13 cellular contexts compared by ENCODE assay signal in the genomic region with DNA sequence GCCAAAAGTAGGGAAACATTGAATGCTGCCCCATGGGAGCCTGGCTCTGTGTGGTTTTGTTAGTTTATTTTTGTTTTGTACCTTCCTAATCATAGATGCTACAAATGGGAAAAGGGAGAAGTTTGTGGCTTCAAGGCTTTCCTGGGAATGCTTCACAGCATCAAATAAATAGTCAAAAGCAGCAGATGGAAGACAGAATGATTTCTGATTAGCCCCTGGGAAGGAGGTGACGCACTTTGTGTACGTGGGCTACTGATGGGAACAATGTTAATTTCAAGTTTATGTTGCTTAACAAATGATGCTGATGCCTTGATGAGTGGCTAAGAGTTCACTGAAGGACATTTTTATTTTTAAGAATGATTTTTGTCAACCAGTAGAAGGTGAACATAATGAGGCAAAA.
DNase-seq lines count a peak whose midpoint lies in the region; ATAC-seq and TF ChIP-seq lines count a peak whose summit lies in the region.
"Had no signal": no experiment of that assay in that cellular context is flagged by ENCODE, and none has a peak within 500 bp of the region (broad histone marks: within the 10 kb centered on the region; RNA-seq: fewer than 3 reads in every experiment).

No MANE protein-coding gene starts in this region.

- DNase-seq in Calu3 (no peak), choroid plexus epithelial cell (ENCODE audit: low read depth) (peak; percentile 60), nephron progenitor cell (no peak), upper lobe of right lung (no peak)
- no peak for DNase-seq in activated naive CD4-positive, alpha-beta T cell treated with anti-CD3 and anti-CD28 coated beads, Interleukin-2, amount 50 U/mL, for 16 hours
- DNase-seq: activated CD4-positive, CD25-positive, alpha-beta regulatory T cell; activated T-cell treated with anti-CD3 and anti-CD28 coated beads, Interleukin-2, amount 50 U/mL, for 1 hour; effector memory CD4-positive, alpha-beta T cell; stimulated activated naive CD8-positive, alpha-beta T cell treated with anti-CD3 and anti-CD28 coated beads, Interleukin-15, Interleukin-2, amounts not matched to agents 100 U/mL and 50 U/mL, for 24 hours had no signal

- CTCF ChIA-PET in Calu3 (lab: Charles Lee), result no interaction called here

- H3K4me3 ChIP-seq in OCI-LY3 (ENCODE audit: low read length), result no peak overlapping the region
- no peak overlapping the region for H3K4me3 ChIP-seq in choroid plexus epithelial cell (ENCODE audit: low read depth, low read length)
- H3K4me3 ChIP-seq in upper lobe of right lung, result no peak overlapping the region

- no peaks in the 10 kb centered on the region for H3K27me3 Mint-ChIP-seq in Calu3 (ENCODE audit: unreplicated experiment)
- no peaks in the 10 kb centered on the region for H3K27me3 Mint-ChIP-seq in nephron progenitor cell (ENCODE audit: low read depth, poor library complexity)

- H3K36me3 Mint-ChIP-seq in Calu3 (ENCODE audit: insufficient read depth, unreplicated experiment) (peaks cover 6% of the 10 kb centered on the region), nephron progenitor cell (ENCODE audit: low read depth) (no peaks in the 10 kb centered on the region)
- H3K36me3 Mint-ChIP-seq: memory B cell had no signal

- peak overlapping the region; percentile 92 for H2AFZ ChIP-seq in OCI-LY3 (ENCODE audit: low read depth, low read length)

- H3K9me3 ChIP-seq in OCI-LY3 (ENCODE audit: insufficient read depth, low read length) (no peaks in the 10 kb centered on the region), upper lobe of right lung (no peaks in the 10 kb centered on the region)

- intact Hi-C loops in Calu3 (cut with micrococcal nuclease; ENCODE audit: unreplicated experiment), result loop anchor here (2.0 kb wide), 1 partner anchor 20 kb away; no protein-coding TSS in a partner anchor
- intact Hi-C loops in upper lobe of right lung (cut with DNase I), result no loop called here

- H3K4me1 ChIP-seq in OCI-LY3 (ENCODE audit: low read length) (peaks cover 9% of the 10 kb centered on the region; the same call in 1 of the 2 replicates), upper lobe of right lung (no peaks in the 10 kb centered on the region)

- no peaks in the 10 kb centered on the region for H4K20me1 ChIP-seq in OCI-LY3 (ENCODE audit: insufficient read depth, low read length)

- H3K4me2 ChIP-seq in OCI-LY3 (ENCODE audit: low read length), result peak overlapping the region; percentile 17; the same call in 1 of the 2 replicates

- peaks cover 42% of the 10 kb centered on the region for H3K4me1 Mint-ChIP-seq in Calu3 (ENCODE audit: low read depth, unreplicated experiment)
- H3K4me1 Mint-ChIP-seq in nephron progenitor cell, result peaks cover 14% of the 10 kb centered on the region
- H3K4me1 Mint-ChIP-seq: memory B cell had no signal

- H3K27me3 ChIP-seq in OCI-LY3 (ENCODE audit: low read depth, low read length) (no peaks in the 10 kb centered on the region), upper lobe of right lung (no peaks in the 10 kb centered on the region)

- TSS peak; percentile 99 for BruUV-seq in Calu3 (replicated peaks; lab: Mats Ljungman, UMichigan)

- H3K4me3 Mint-ChIP-seq in Calu3 (ENCODE audit: low read depth, unreplicated experiment) (peak overlapping the region; percentile 28), nephron progenitor cell (no peak overlapping the region)
- H3K4me3 Mint-ChIP-seq: memory B cell had no signal

- no peak overlapping the region for H3K27ac ChIP-seq in OCI-LY3 (ENCODE audit: low read length)
- H3K27ac ChIP-seq in upper lobe of right lung, result no peak overlapping the region

- no peaks in the 10 kb centered on the region for H3K36me3 ChIP-seq in OCI-LY3 (replicated peaks; ENCODE audit: low read depth, low read length)
- H3K36me3 ChIP-seq in upper lobe of right lung, result no peaks in the 10 kb centered on the region

- no peak overlapping the region for H3K9ac ChIP-seq in OCI-LY3 (ENCODE audit: low read length)

- ATAC-seq in HG03378 (IDR thresholded peaks at IDR 0.05; ENCODE audit: unreplicated experiment), result no peak
- ATAC-seq in upper lobe of right lung, result no peak
- no peak for ATAC-seq in HG03439 (IDR thresholded peaks at IDR 0.05; ENCODE audit: unreplicated experiment)

- peak overlapping the region; percentile 97 for H3K27ac Mint-ChIP-seq in Calu3 (ENCODE audit: unreplicated experiment)
- H3K27ac Mint-ChIP-seq in nephron progenitor cell, result peak overlapping the region; percentile 31
- H3K27ac Mint-ChIP-seq: memory B cell had no signal

- H3K79me2 ChIP-seq in OCI-LY3 (ENCODE audit: low read length), result no peaks in the 10 kb centered on the region

- H3K9me3 Mint-ChIP-seq in Calu3 (ENCODE audit: low read depth, unreplicated experiment), result peaks cover 6% of the 10 kb centered on the region
- no peaks in the 10 kb centered on the region for H3K9me3 Mint-ChIP-seq in nephron progenitor cell

- TF ChIP-seq CTCF in Calu3 (IDR thresholded peaks at IDR 0.05; ENCODE audit: unreplicated experiment), result no peak
- no peak for TF ChIP-seq CTCF in OCI-LY3 (IDR thresholded peaks at IDR 0.05; ENCODE audit: low read depth, low read length)
- TF ChIP-seq CTCF in choroid plexus epithelial cell (conservative IDR thresholded peaks at IDR 0.05; ENCODE audit: low read depth, low read length), result no peak
- TF ChIP-seq CTCF in nephron progenitor cell (IDR thresholded peaks at IDR 0.05), result no peak
- TF ChIP-seq CTCF in upper lobe of right lung (IDR thresholded peaks at IDR 0.05), result no peak
